Comparison of ENCODE assay signal across 1 cellular context in genomic region chr7:25121599-25121998, GRCh38.
TF ChIP-seq lines count a peak whose summit lies in the region.

No MANE protein-coding gene starts in this region.

TF ChIP-seq in WTC11, 78 proteins besides CTCF, POLR2A, EP300 and RAD21 (continued from another document):
- TF ChIP-seq SMAD3 (CRISPR knock-in tag; IDR thresholded peaks at IDR 0.05; ENCODE audit: borderline replicate concordance), result no peak
